In genomic region chr1:16143566-16144324, GRCh38 we compare ENCODE assay signal across 11 cellular contexts. TPM values are rescaled to one million over a fixed set of nuclear protein-coding genes. Genes with fewer than 3 reads are reported as not detected.
DNase-seq lines count a peak whose midpoint lies in the region; ATAC-seq, FAIRE-seq and TF ChIP-seq lines count a peak whose summit lies in the region.
"Had no signal": no experiment of that assay in that cellular context is flagged by ENCODE, and none has a peak within 500 bp of the region (broad histone marks: within the 10 kb centered on the region; RNA-seq: fewer than 3 reads in every experiment).

No MANE protein-coding gene starts in this region.

- H3K4me3 ChIP-seq in HUES6 (ENCODE audit: low read depth, low read length) (no peak overlapping the region), kidney (ENCODE audit: low read length in 2 of 2) (no peak overlapping the region), thymus (ENCODE audit: low read length) (no peak overlapping the region)

- H3K9me3 Mint-ChIP-seq in WTC11: no peaks in the 10 kb centered on the region
- H3K9me3 Mint-ChIP-seq: activated T-cell treated with anti-CD3 and anti-CD28 coated beads, Interleukin-2, amount 50 U/mL, for 72 hours; nephron progenitor cell had no signal

- no peaks in the 10 kb centered on the region for H3K27me3 Mint-ChIP-seq in WTC11 (ENCODE audit: low read depth)

- H3K36me3 ChIP-seq in HUES6 (ENCODE audit: control insufficient read depth, insufficient read depth, low read length) (peaks cover 88% of the 10 kb centered on the region), kidney (ENCODE audit: control insufficient read depth in 1 of 2, insufficient read depth in 2 of 2, low read length in 2 of 2) (peaks cover 10 to 14% of the 10 kb centered on the region in 2 donors), thymus (ENCODE audit: control insufficient read depth, insufficient read depth) (no peaks in the 10 kb centered on the region)

- CTCF ChIA-PET in WTC11 (lab: Charles Lee): interaction anchor here (2.5 to 14.1 kb wide), 2 partner anchors 63 to 71 kb away, joined by 11 to 204 read pairs; partner anchors contain the start of gene FAM131C

- H3K4me3 Mint-ChIP-seq in WTC11: no peak overlapping the region
- H3K4me3 Mint-ChIP-seq: activated T-cell treated with anti-CD3 and anti-CD28 coated beads, Interleukin-2, amount 50 U/mL, for 72 hours had no signal

- no peak overlapping the region for H3K27ac Mint-ChIP-seq in WTC11
- H3K27ac Mint-ChIP-seq: activated T-cell treated with anti-CD3 and anti-CD28 coated beads, Interleukin-2, amount 50 U/mL, for 72 hours; nephron progenitor cell had no signal

- H3K4me1 ChIP-seq in HUES6 (ENCODE audit: control insufficient read depth, insufficient read depth, low read length) (peaks cover 77% of the 10 kb centered on the region), kidney (ENCODE audit: control insufficient read depth in 1 of 2, insufficient read depth in 1 of 2, low read depth in 1 of 2, low read length in 2 of 2) (peaks cover 47 to 52% of the 10 kb centered on the region in 2 donors), thymus (ENCODE audit: control insufficient read depth, insufficient read depth, low read length) (peaks cover 15% of the 10 kb centered on the region)

- H3K4me1 Mint-ChIP-seq in WTC11: peaks cover 65% of the 10 kb centered on the region

- peak overlapping the region; percentile 78; the same call in 1 of the 2 replicates for H3K27ac ChIP-seq in HUES6 (ENCODE audit: low read depth, low read length)
- H3K27ac ChIP-seq in kidney (ENCODE audit: low read depth in 2 of 2, low read length in 2 of 2): peak overlapping the region; percentile 79 to 87
- peak overlapping the region; percentile 9 for H3K27ac ChIP-seq in thymus (ENCODE audit: low read depth)
- H3K27ac ChIP-seq: KMS-11 had no signal

- TF ChIP-seq CTCF in WTC11 (IDR thresholded peaks at IDR 0.05) (no peak), kidney (IDR thresholded peaks at IDR 0.05; ENCODE audit: borderline replicate concordance, extremely low read depth, insufficient read depth) (no peak)

- POLR2A ChIA-PET in WTC11 (lab: Charles Lee): interaction anchor here (4.2 kb wide), 1 partner anchor 11 kb away, joined by 31 read pairs; the partner anchor contains the start of gene EPHA2

- intact Hi-C loops in kidney (cut with DNase I): no loop called here

- no peak for ATAC-seq in WTC11
- ATAC-seq in GM19397 (IDR thresholded peaks at IDR 0.05; ENCODE audit: unreplicated experiment): no peak
- ATAC-seq: activated T-cell treated with anti-CD3 and anti-CD28 coated beads, Interleukin-2, amount 50 U/mL, for 72 hours had no signal

- WGBS in thymus: 83% methylated on average over 18 of the region's 18 CpGs

- no peaks in the 10 kb centered on the region for H3K27me3 ChIP-seq in HUES6 (ENCODE audit: control insufficient read depth, insufficient read depth, low read length)
- peaks cover 5% of the 10 kb centered on the region for H3K27me3 ChIP-seq in thymus (ENCODE audit: control insufficient read depth, insufficient read depth)

- FAIRE-seq in kidney (lab: Jason Lieb, UNC): no peak

- no peaks in the 10 kb centered on the region for H3K9me3 ChIP-seq in HUES6 (ENCODE audit: control insufficient read depth, insufficient read depth, low read depth, low read length)
- H3K9me3 ChIP-seq in kidney (ENCODE audit: control insufficient read depth in 1 of 2, low read length in 2 of 2): no peaks in the 10 kb centered on the region
- no peaks in the 10 kb centered on the region for H3K9me3 ChIP-seq in thymus (ENCODE audit: control insufficient read depth)

- no peak overlapping the region for H3K9ac ChIP-seq in HUES6 (ENCODE audit: low read length)
- peak overlapping the region in 1 of 2 donors; percentile 34 for H3K9ac ChIP-seq in kidney (ENCODE audit: low read length in 2 of 2)
- H3K9ac ChIP-seq: KMS-11 had no signal

- H3K36me3 Mint-ChIP-seq in WTC11: peaks cover 34% of the 10 kb centered on the region

- DNase-seq in WTC11 (ENCODE audit: low spot score) (no peak), kidney (peak; percentile 84), hippocampal formation (lab: John Stamatoyannopoulos, UW) (no peak), NCI-H524 (lab: John Stamatoyannopoulos, UW) (no peak), iPS-NIHi11 (ENCODE audit: low spot score) (no peak)
- DNase-seq: activated T-cell treated with anti-CD3 and anti-CD28 coated beads, Interleukin-2, amount 50 U/mL, for 72 hours; nephron progenitor cell had no signal

TF ChIP-seq in WTC11, 78 proteins besides CTCF, POLR2A, EP300 and RAD21:
- TF ChIP-seq GABPB1 (CRISPR knock-in tag; IDR thresholded peaks at IDR 0.05) (peak; percentile 48), STAT6 (CRISPR knock-in tag; conservative IDR thresholded peaks at IDR 0.05; ENCODE audit: low read depth) (no peak), ZNF423 (CRISPR knock-in tag; IDR thresholded peaks at IDR 0.05) (peak; percentile 46)

RNA-seq across cellular contexts. Expression of gene EPHA2, which starts 12.1 kb away (rescaled TPM):
- total RNA-seq in WTC11 (2021) (31.4 to 44.4 TPM (median 31.7 TPM) in 3 replicates), kidney (34.2 TPM)
- polyA plus RNA-seq in kidney (ENCODE audit: insufficient read depth, low read depth, low replicate concordance) (5.5 TPM), thymus (6.2 TPM)

Comparison
In these comparisons a context has a peak if more than half of its experiments do, and no peak if none do; other contexts are left out.
1. H3K27ac ChIP-seq: peak in every context shown above with its lines; median percentile 83 in kidney; 78 in HUES6; 9 in thymus.